ENCODE assay signal across 14 cellular contexts in genomic region chr11:1499261-1499890, GRCh38. TPM values are rescaled to one million over a fixed set of nuclear protein-coding genes. Genes with fewer than 3 reads are reported as not detected.
DNase-seq lines count a peak whose midpoint lies in the region; ATAC-seq and TF ChIP-seq lines count a peak whose summit lies in the region.
"Had no signal": no experiment of that assay in that cellular context is flagged by ENCODE, and none has a peak within 500 bp of the region (broad histone marks: within the 10 kb centered on the region; RNA-seq: fewer than 3 reads in every experiment).

No MANE protein-coding gene starts in this region.

- TF ChIP-seq CTCF in AG10803 (conservative IDR thresholded peaks at IDR 0.05; ENCODE audit: low read length) = no peak
- TF ChIP-seq CTCF in CD4-positive, alpha-beta T cell (IDR thresholded peaks at IDR 0.05) = no peak
- TF ChIP-seq CTCF in ovary (IDR thresholded peaks at IDR 0.05) = no peak
- no peak for TF ChIP-seq CTCF in Caco-2 (IDR thresholded peaks at IDR 0.05; ENCODE audit: insufficient read depth in 1 of 2, low read depth in 1 of 2, low read length in 1 of 2, severe bottlenecking in 1 of 2, unreplicated experiment in 1 of 2)

- POLR2A ChIA-PET in CD4-positive, alpha-beta T cell (lab: Charles Lee) = no interaction called here
- POLR2A ChIA-PET in Caco-2 (lab: Charles Lee) = no interaction called here

- peak; percentile 6 for DNase-seq in AG10803 (ENCODE audit: low read depth)
- no peak for DNase-seq in CD4-positive, alpha-beta T cell
- peak; percentile 22 to 36 for DNase-seq in erythroblast (lab: John Stamatoyannopoulos, UW)
- peak in 3 of 5 donors; percentile 11 to 26 (median 12) for DNase-seq in ovary
- DNase-seq in Caco-2 = no peak
- DNase-seq in iPS-NIHi11 (ENCODE audit: low spot score) = no peak
- DNase-seq: NCI-H226; NCI-H526; NK-92 treated with Interleukin-12 subunit alpha and Interleukin-12 subunit beta, amount 100 ng/mL, for 24 hours; OCI-M1 had no signal

- TF ChIP-seq POLR2A in erythroblast (IDR thresholded peaks at IDR 0.05; ENCODE audit: low read length) (no peak), ovary (IDR thresholded peaks at IDR 0.05) (no peak)

- no peak for ATAC-seq in CD4-positive, alpha-beta T cell (ENCODE audit: poor library complexity)
- ATAC-seq in GM18858 (IDR thresholded peaks at IDR 0.05; ENCODE audit: unreplicated experiment) = no peak
- ATAC-seq: HCT116 had no signal

- H3K4me3 ChIP-seq in AG10803 (ENCODE audit: low read length) (no peak overlapping the region), ovary (no peak overlapping the region), Caco-2 (ENCODE audit: low read depth, low read length) (no peak overlapping the region)
- H3K4me3 ChIP-seq: BLaER1 treated with 17β-estradiol and CSF1 and Interleukin-3, amounts not matched to agents 10 nM and 100 nM had no signal

- H3K27me3 Mint-ChIP-seq in CD4-positive, alpha-beta T cell = no peaks in the 10 kb centered on the region
- H3K27me3 Mint-ChIP-seq in Caco-2 (ENCODE audit: insufficient read depth, unreplicated experiment) = no peaks in the 10 kb centered on the region

- peaks cover 68% of the 10 kb centered on the region for H3K4me1 Mint-ChIP-seq in CD4-positive, alpha-beta T cell (ENCODE audit: low read depth)
- H3K4me1 Mint-ChIP-seq in Caco-2 (ENCODE audit: low read depth, unreplicated experiment) = no peaks in the 10 kb centered on the region

- no peaks in the 10 kb centered on the region for H3K27me3 ChIP-seq in CD4-positive, alpha-beta T cell (ENCODE audit: control insufficient read depth, insufficient read depth, low read length)
- H3K27me3 ChIP-seq in ovary (no peaks in the 10 kb centered on the region), Caco-2 (replicated peaks; ENCODE audit: control insufficient read depth, insufficient read depth, low read length) (no peaks in the 10 kb centered on the region)
- H3K27me3 ChIP-seq: BLaER1 treated with 17β-estradiol and CSF1 and Interleukin-3, amounts not matched to agents 10 nM and 100 nM had no signal

- H3K9me3 Mint-ChIP-seq in CD4-positive, alpha-beta T cell = no peaks in the 10 kb centered on the region
- H3K9me3 Mint-ChIP-seq in Caco-2 (ENCODE audit: unreplicated experiment) = no peaks in the 10 kb centered on the region

- no peak overlapping the region for H3K4me3 Mint-ChIP-seq in CD4-positive, alpha-beta T cell
- no peak overlapping the region for H3K4me3 Mint-ChIP-seq in Caco-2 (ENCODE audit: unreplicated experiment)

- peaks cover 34% of the 10 kb centered on the region for H3K36me3 Mint-ChIP-seq in CD4-positive, alpha-beta T cell (ENCODE audit: low read depth)
- H3K36me3 Mint-ChIP-seq in Caco-2 (ENCODE audit: insufficient read depth, unreplicated experiment) = peaks cover 7% of the 10 kb centered on the region

- H3K27ac Mint-ChIP-seq in CD4-positive, alpha-beta T cell = peak overlapping the region; percentile 14
- H3K27ac Mint-ChIP-seq in Caco-2 (ENCODE audit: unreplicated experiment) = no peak overlapping the region

- intact Hi-C loops in CD4-positive, alpha-beta T cell (cut with DNase I, micrococcal nuclease) = no loop called here
- intact Hi-C loops in ovary (cut with DNase I) = no loop called here
- intact Hi-C loops in Caco-2 (cut with micrococcal nuclease; ENCODE audit: unreplicated experiment) = no loop called here

- no peak for TF ChIP-seq EP300 in ovary (IDR thresholded peaks at IDR 0.05)

- H3K4me1 ChIP-seq in ovary (ENCODE audit: insufficient read depth) (peaks cover 20% of the 10 kb centered on the region), Caco-2 (no peaks in the 10 kb centered on the region)

- H3K36me3 ChIP-seq in ovary (no peaks in the 10 kb centered on the region), Caco-2 (ENCODE audit: control insufficient read depth, insufficient read depth, low read length) (no peaks in the 10 kb centered on the region)

- no peak overlapping the region for H3K27ac ChIP-seq in CD4-positive, alpha-beta T cell (ENCODE audit: low read depth, low read length)
- H3K27ac ChIP-seq in ovary = no peak overlapping the region
- H3K27ac ChIP-seq: BLaER1 treated with 17β-estradiol and CSF1 and Interleukin-3, amounts not matched to agents 10 nM and 100 nM; RWPE1 had no signal

- H3K9me3 ChIP-seq in CD4-positive, alpha-beta T cell (ENCODE audit: control insufficient read depth, low read length) = no peaks in the 10 kb centered on the region
- no peaks in the 10 kb centered on the region for H3K9me3 ChIP-seq in ovary
- no peaks in the 10 kb centered on the region for H3K9me3 ChIP-seq in Caco-2

- CTCF ChIA-PET in CD4-positive, alpha-beta T cell (lab: Charles Lee) = interaction anchor here (0.9 kb wide), 1 partner anchor 75 kb away, joined by 3 read pairs; no protein-coding TSS in a partner anchor
- CTCF ChIA-PET in Caco-2 (lab: Charles Lee) = interaction anchor here (0.5 kb wide), 1 partner anchor 38 kb away, joined by 3 read pairs; no protein-coding TSS in a partner anchor

- no TSS peak for BruUV-seq in Caco-2 (replicated peaks; lab: Mats Ljungman, UMichigan)

- 88 to 92% (median 92%) methylated on average over 26 to 28 of the region's 28 CpGs for WGBS in ovary, 3 donors

RNA-seq across cellular contexts. Expression of gene MOB2, which starts 12.8 kb away (rescaled TPM):
- 10 to 100 TPM; 37.0 to 38.3 TPM for total RNA-seq in CD4-positive, alpha-beta T cell
- 10 to 100 TPM; 28.5 to 47.2 (median 31.3) TPM for total RNA-seq in ovary
- 10 to 100 TPM; 32.0 to 50.1 TPM for polyA plus RNA-seq in ovary
- 29.6 and 32.7 TPM in 2 replicates for total RNA-seq in Caco-2 (2022)

Comparison
In these comparisons a context has a peak if more than half of its experiments do, and no peak if none do; other contexts are left out.
1. DNase-seq: peak in AG10803 (single experiment), erythroblast (2 of 2) and ovary (3 of 5); none in CD4-positive, alpha-beta T cell (0 of 10), Caco-2 (0 of 2) and iPS-NIHi11 (single experiment).